Comparison of ENCODE assay signal across 18 cellular contexts in genomic region chr1:201313086-201313485, GRCh38. TPM values are rescaled to one million over a fixed set of nuclear protein-coding genes. Genes with fewer than 3 reads are reported as not detected.
DNase-seq lines count a peak whose midpoint lies in the region; ATAC-seq and TF ChIP-seq lines count a peak whose summit lies in the region.
"Had no signal": no experiment of that assay in that cellular context is flagged by ENCODE, and none has a peak within 500 bp of the region (broad histone marks: within the 10 kb centered on the region; RNA-seq: fewer than 3 reads in every experiment).

No MANE protein-coding gene starts in this region.

- H3K9me3 ChIP-seq in breast epithelium: no peaks in the 10 kb centered on the region
- H3K9me3 ChIP-seq in RWPE2 (ENCODE audit: severe bottlenecking): no peaks in the 10 kb centered on the region

- no peak overlapping the region for H3K4me3 Mint-ChIP-seq in MCF 10A (ENCODE audit: unreplicated experiment)
- H3K4me3 Mint-ChIP-seq: CD8-positive, alpha-beta memory T cell had no signal

- H3K27ac Mint-ChIP-seq in MCF 10A (ENCODE audit: low read depth, unreplicated experiment): peak overlapping the region; percentile 97
- H3K27ac Mint-ChIP-seq: CD8-positive, alpha-beta memory T cell had no signal

- intact Hi-C loops in MCF 10A (cut with micrococcal nuclease) (no loop called here), breast epithelium (cut with DNase I; ENCODE audit: low total_unique reads) (loop anchor here (5.0 kb wide), 1 partner anchor 111 kb away; no protein-coding TSS in a partner anchor)

- BruUV-seq in MCF 10A (replicated peaks; lab: Mats Ljungman, UMichigan): no TSS peak

- H3K4me1 ChIP-seq in breast epithelium (peaks cover 16 to 37% of the 10 kb centered on the region in 2 donors), RWPE2 (ENCODE audit: insufficient read depth, poor library complexity, severe bottlenecking) (peaks cover 46% of the 10 kb centered on the region), foreskin keratinocyte (peaks cover 39% of the 10 kb centered on the region)

- no peaks in the 10 kb centered on the region for H3K27me3 ChIP-seq in breast epithelium
- H3K27me3 ChIP-seq in RWPE2 (ENCODE audit: insufficient read depth, poor library complexity, severe bottlenecking): no peaks in the 10 kb centered on the region
- H3K27me3 ChIP-seq in foreskin keratinocyte: no peaks in the 10 kb centered on the region

- no peaks in the 10 kb centered on the region for H3K9me3 Mint-ChIP-seq in MCF 10A (ENCODE audit: unreplicated experiment)
- H3K9me3 Mint-ChIP-seq: CD8-positive, alpha-beta memory T cell had no signal

- no peak for ATAC-seq in RWPE2 (ENCODE audit: low read depth)
- no peak for ATAC-seq in foreskin keratinocyte
- ATAC-seq in HG03342 (IDR thresholded peaks at IDR 0.05; ENCODE audit: unreplicated experiment): no peak
- ATAC-seq: HCT116 had no signal

- H3K4me3 ChIP-seq in breast epithelium (no peak overlapping the region), RWPE2 (ENCODE audit: severe bottlenecking) (no peak overlapping the region)

- H3K4me1 Mint-ChIP-seq in MCF 10A (ENCODE audit: insufficient read depth, unreplicated experiment): peaks cover 53% of the 10 kb centered on the region
- H3K4me1 Mint-ChIP-seq: CD8-positive, alpha-beta memory T cell had no signal

- H3K27me3 Mint-ChIP-seq in MCF 10A (ENCODE audit: insufficient read depth, unreplicated experiment): no peaks in the 10 kb centered on the region

- H3K36me3 Mint-ChIP-seq in MCF 10A (ENCODE audit: insufficient read depth, unreplicated experiment): peaks cover 9% of the 10 kb centered on the region
- H3K36me3 Mint-ChIP-seq: CD8-positive, alpha-beta memory T cell had no signal

- CTCF ChIA-PET in MCF 10A (lab: Yijun Ruan, JAX): interaction anchor here (0.6 to 26.0 kb wide), 16 partner anchors 8 to 241 kb away, joined by 3 to 474 read pairs (median 4); no protein-coding TSS in a partner anchor

- DNase-seq in MCF 10A (ENCODE audit: unreplicated experiment) (no peak), breast epithelium (ENCODE audit: low spot score in 2 of 2) (no peak), RWPE2 (ENCODE audit: low spot score) (no peak), foreskin keratinocyte (no peak), NOMO-1 (lab: John Stamatoyannopoulos, UW; ENCODE audit: unreplicated experiment in 2 of 2) (no peak), hippocampal formation (lab: John Stamatoyannopoulos, UW) (no peak)
- DNase-seq in activated effector memory CD4-positive, alpha-beta T cell treated with Interleukin-2 at 50 U/mL for 16 hours: no peak
- DNase-seq: C1 segment of cervical spinal cord; CD8-positive, alpha-beta memory T cell; DMS79 treated with DMSO at 0.1 percent for 48 hours; GOT3; NCI-H1930; NCI-H446; SIG-M5 had no signal

- TF ChIP-seq POLR2A in breast epithelium (IDR thresholded peaks at IDR 0.05): no peak

- H3K27ac ChIP-seq in breast epithelium (peak overlapping the region in 1 of 2 donors; percentile 48), RWPE2 (ENCODE audit: poor library complexity, severe bottlenecking) (peak overlapping the region; percentile 92), foreskin keratinocyte (peak overlapping the region; percentile 100)

- H3K36me3 ChIP-seq in breast epithelium (no peaks in the 10 kb centered on the region), RWPE2 (ENCODE audit: low read depth) (peaks cover 65% of the 10 kb centered on the region)

- POLR2A ChIA-PET in MCF 10A (lab: Yijun Ruan, JAX): interaction anchor here (2.0 to 42.9 kb wide), 5 partner anchors 11 to 47 kb away, joined by 5 to 3819 read pairs (median 56); partner anchors contain the start of gene PKP1

- TF ChIP-seq CTCF in MCF 10A (IDR thresholded peaks at IDR 0.05; ENCODE audit: unreplicated experiment) (no peak), breast epithelium (IDR thresholded peaks at IDR 0.05) (no peak), RWPE2 (IDR thresholded peaks at IDR 0.05; ENCODE audit: poor library complexity, severe bottlenecking) (no peak), foreskin keratinocyte (conservative IDR thresholded peaks at IDR 0.05) (no peak)

RNA-seq across cellular contexts. Expression of gene PKP1, which starts 29.8 kb away (rescaled TPM):
- total RNA-seq in MCF 10A (2022) (0.30 and 0.32 TPM in 2 replicates), breast epithelium (10 to 100 TPM in 2 of 3 donors, under 1 TPM in 1; 0.96 to 22.5 (median 12.1) TPM), foreskin keratinocyte (153 and 171 TPM in 2 replicates)
- 92.5 and 104 TPM in 2 replicates for polyA plus RNA-seq in foreskin keratinocyte
- total RNA-seq: A172; CD8-positive, alpha-beta memory T cell; RPMI7951 had no signal
- polyA plus RNA-seq: CD8-positive, alpha-beta memory T cell had no signal
